8 cellular contexts compared by ENCODE assay signal in the genomic region with DNA sequence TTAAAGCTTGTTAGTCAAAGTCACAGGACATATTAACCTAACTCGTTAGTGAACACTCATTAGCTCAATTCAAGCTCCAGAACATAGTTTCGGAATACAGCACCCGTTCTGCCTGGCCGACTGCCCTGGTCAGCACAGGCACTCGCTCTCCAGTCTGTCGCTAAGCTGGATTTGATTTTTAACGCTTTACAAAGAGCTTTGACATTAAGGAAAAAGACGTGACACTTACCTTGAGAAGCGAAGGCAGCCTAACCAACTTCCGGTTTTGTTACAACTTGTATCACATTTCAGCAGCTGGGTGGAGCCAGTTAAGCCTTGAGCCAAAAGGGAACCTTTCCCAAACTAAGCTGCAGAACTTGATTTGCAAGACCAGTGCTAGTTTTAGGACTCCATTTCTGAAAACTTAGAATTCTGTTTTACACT. TPM values are rescaled to one million over a fixed set of nuclear protein-coding genes. Genes with fewer than 3 reads are reported as not detected.
DNase-seq lines count a peak whose midpoint lies in the region; ATAC-seq and TF ChIP-seq lines count a peak whose summit lies in the region.

TSS of gene FRRS1 (minus strand) at position 258 of the 423 bp plus-strand sequence. CDS start 17,867 bp downstream, outside the sequence.

- intact Hi-C loops in sigmoid colon (cut with DNase I) = no loop called here

- no CpG with 5 or more reads among the region's 10 CpGs for WGBS in H9 (ENCODE audit: extremely low coverage, insufficient read length, low lambda C conversion rate)
- 1 to 2% methylated on average over 10 of the region's 10 CpGs for WGBS in sigmoid colon, 2 donors

- H3K36me3 Mint-ChIP-seq in H9 (ENCODE audit: insufficient read depth in 1 of 3, low read depth in 3 of 3) = no peaks in the 10 kb centered on the region; a peak in 1 of 7 replicates

- H3T11ph ChIP-seq in H9 (ENCODE audit: low read length) = no peak within 1 kb of the TSS

- H3K27me3 ChIP-seq in H9 (ENCODE audit: insufficient read depth, low read length) (no peaks in the 10 kb centered on the region), RWPE2 (ENCODE audit: insufficient read depth, poor library complexity, severe bottlenecking) (no peaks in the 10 kb centered on the region), sigmoid colon (no peaks in the 10 kb centered on the region)

- peak; percentile 77 for ATAC-seq in RWPE2 (ENCODE audit: low read depth)

- peak within 1 kb of the TSS; percentile 60 for H3K9ac ChIP-seq in H9 (ENCODE audit: extremely low read depth, insufficient read length, low read length)

- H3K27me3 Mint-ChIP-seq in H9 (ENCODE audit: low read depth) = no peaks in the 10 kb centered on the region

- no peak within 1 kb of the TSS for H4K8ac ChIP-seq in H9 (replicated peaks; ENCODE audit: insufficient read length, low read depth, low read length)

- H2AK5ac ChIP-seq in H9 (ENCODE audit: insufficient read length, low read length) = no peak within 1 kb of the TSS

- no peak within 1 kb of the TSS for H4K91ac ChIP-seq in H9 (ENCODE audit: insufficient read length, low read depth, low read length)

- H3K9me3 Mint-ChIP-seq in H9 = no peaks in the 10 kb centered on the region

- TF ChIP-seq CTCF in H9 (conservative IDR thresholded peaks at IDR 0.05) = no peak
- no peak for TF ChIP-seq CTCF in RWPE2 (IDR thresholded peaks at IDR 0.05; ENCODE audit: poor library complexity, severe bottlenecking)
- TF ChIP-seq CTCF in sigmoid colon (IDR thresholded peaks at IDR 0.05) = no peak

- H2BK12ac ChIP-seq in H9 (ENCODE audit: insufficient read length, low read depth, low read length) = no peak within 1 kb of the TSS

- TF ChIP-seq POLR2A in sigmoid colon (IDR thresholded peaks at IDR 0.05) = no peak

- H3K27ac Mint-ChIP-seq in H9 = peak within 1 kb of the TSS; percentile 95 to 96 (median 96)

- no peaks in the 10 kb centered on the region for H3K79me2 ChIP-seq in H9 (ENCODE audit: insufficient read depth, low read length)

- peaks cover 3% of the 10 kb centered on the region for H3K23me2 ChIP-seq in H9 (ENCODE audit: insufficient read length, low read depth, low read length, poor library complexity, severe bottlenecking)

- peaks cover 26 to 29% of the 10 kb centered on the region in 2 experiments for H3K4me1 Mint-ChIP-seq in H9

- H3K4me3 ChIP-seq in RWPE2 (ENCODE audit: severe bottlenecking) (peak within 1 kb of the TSS; percentile 36), sigmoid colon (peak within 1 kb of the TSS; percentile 32 to 58 (median 52))

- no peak within 1 kb of the TSS for H3K23ac ChIP-seq in H9 (ENCODE audit: insufficient read length, low read depth, low read length)

- no peak within 1 kb of the TSS for H2BK5ac ChIP-seq in H9 (ENCODE audit: insufficient read length, low read length)

- peak within 1 kb of the TSS; percentile 32 for H3K27ac ChIP-seq in H9 (ENCODE audit: insufficient read length, low read depth, low read length)
- H3K27ac ChIP-seq in KOPT-K1 (ENCODE audit: low read depth, low read length, poor library complexity, severe bottlenecking) = peak within 1 kb of the TSS; percentile 66
- peak within 1 kb of the TSS; percentile 55 for H3K27ac ChIP-seq in RWPE2 (ENCODE audit: poor library complexity, severe bottlenecking)
- H3K27ac ChIP-seq in sigmoid colon = peak within 1 kb of the TSS; percentile 53 to 70 (median 66)

- H3K4me1 ChIP-seq in H9 (ENCODE audit: insufficient read depth, low read length) (peaks cover 2% of the 10 kb centered on the region; the same call in 1 of the 2 replicates), RWPE2 (ENCODE audit: insufficient read depth, poor library complexity, severe bottlenecking) (peaks cover 12% of the 10 kb centered on the region), sigmoid colon (peaks cover 0 to 21% (median 14%) of the 10 kb centered on the region in 4 donors)

- peak within 1 kb of the TSS; percentile 99 for H2AFZ ChIP-seq in H9 (ENCODE audit: low read length)

- no peaks in the 10 kb centered on the region for H3K9me3 ChIP-seq in H9 (ENCODE audit: control insufficient read depth, low read depth, low read length)
- H3K9me3 ChIP-seq in KOPT-K1 (ENCODE audit: insufficient read depth, low read length, poor library complexity, severe bottlenecking) = no peaks in the 10 kb centered on the region
- H3K9me3 ChIP-seq in RWPE2 (ENCODE audit: severe bottlenecking) = no peaks in the 10 kb centered on the region
- no peaks in the 10 kb centered on the region for H3K9me3 ChIP-seq in sigmoid colon

- peak; percentile 10 to 14 for DNase-seq in activated CD4-positive, alpha-beta T cell treated with anti-CD3 and anti-CD28 coated beads for 4 hours
- no peak for DNase-seq in activated CD4-positive, alpha-beta T cell treated with anti-CD3 and anti-CD28 coated beads for 1 hour
- DNase-seq in H9 = peak; percentile 72
- DNase-seq in RWPE2 (ENCODE audit: low spot score) = no peak
- peak; percentile 78 for DNase-seq in astrocyte of the hippocampus (ENCODE audit: low read depth, low spot score)
- DNase-seq in iPS DF 19.7 (ENCODE audit: low read depth, low spot score) = peak; percentile 59
- no peak for DNase-seq in sigmoid colon

- no peak within 1 kb of the TSS for H3K4ac ChIP-seq in H9 (ENCODE audit: low read depth, low read length)

- no peak within 1 kb of the TSS for H3K56ac ChIP-seq in H9 (ENCODE audit: insufficient read length, low read depth, low read length)

- H3K79me1 ChIP-seq in H9 (ENCODE audit: insufficient read depth, low read depth, low read length, poor library complexity, severe bottlenecking) = no peaks in the 10 kb centered on the region

- peak within 1 kb of the TSS; percentile 86 to 89 for H3K4me3 Mint-ChIP-seq in H9

- H4K5ac ChIP-seq in H9 (ENCODE audit: insufficient read length, low read depth, low read length) = no peak within 1 kb of the TSS

- peak within 1 kb of the TSS; percentile 79 for H3K4me2 ChIP-seq in H9 (ENCODE audit: insufficient read depth, insufficient read length, low read length)

- TF ChIP-seq EP300 in sigmoid colon (IDR thresholded peaks at IDR 0.05) = no peak

- H4K20me1 ChIP-seq in H9 (ENCODE audit: control insufficient read depth, insufficient read depth, insufficient read length) = no peaks in the 10 kb centered on the region

- H3K36me3 ChIP-seq in KOPT-K1 (ENCODE audit: insufficient read depth, low read length) (no peaks in the 10 kb centered on the region), RWPE2 (ENCODE audit: low read depth) (no peaks in the 10 kb centered on the region), sigmoid colon (no peaks in the 10 kb centered on the region)

- H3K14ac ChIP-seq in H9 (ENCODE audit: insufficient read depth, low read length) = no peak within 1 kb of the TSS

- H3K18ac ChIP-seq in H9 (ENCODE audit: insufficient read length, low read depth, low read length) = no peak within 1 kb of the TSS

- H2BK20ac ChIP-seq in H9 (ENCODE audit: low read depth, low read length, poor library complexity, severe bottlenecking) = no peak within 1 kb of the TSS

- H2BK120ac ChIP-seq in H9 (ENCODE audit: low read depth, low read length, poor library complexity, severe bottlenecking) = no peak within 1 kb of the TSS

- H2BK15ac ChIP-seq in H9 (ENCODE audit: low read depth, low read length) = no peak within 1 kb of the TSS

RNA-seq across cellular contexts. Expression of gene FRRS1, which starts in this region (rescaled TPM):
- total RNA-seq in H9 (2021) (4.6 and 5.6 TPM in 2 replicates), sigmoid colon (1 to 10 TPM; 1.6 to 5.6 (median 4.0) TPM)
- 1 to 10 TPM; 1.6 to 3.6 (median 1.8) TPM for polyA plus RNA-seq in sigmoid colon

Comparison
In these comparisons a context has a peak if more than half of its experiments do, and no peak if none do; other contexts are left out.
1. DNase-seq: peak in activated CD4-positive, alpha-beta T cell treated with anti-CD3 and anti-CD28 coated beads for 4 hours (2 of 2), H9 (single experiment), astrocyte of the hippocampus (single experiment) and iPS DF 19.7 (single experiment); none in activated CD4-positive, alpha-beta T cell treated with anti-CD3 and anti-CD28 coated beads for 1 hour (single experiment), RWPE2 (single experiment) and sigmoid colon (single experiment).
2. Peak in every context shown above with its lines, with median percentiles within 50 percentile points of each other: H3K27ac ChIP-seq.